Comparison of ENCODE assay signal across 13 cellular contexts in the genomic region with DNA sequence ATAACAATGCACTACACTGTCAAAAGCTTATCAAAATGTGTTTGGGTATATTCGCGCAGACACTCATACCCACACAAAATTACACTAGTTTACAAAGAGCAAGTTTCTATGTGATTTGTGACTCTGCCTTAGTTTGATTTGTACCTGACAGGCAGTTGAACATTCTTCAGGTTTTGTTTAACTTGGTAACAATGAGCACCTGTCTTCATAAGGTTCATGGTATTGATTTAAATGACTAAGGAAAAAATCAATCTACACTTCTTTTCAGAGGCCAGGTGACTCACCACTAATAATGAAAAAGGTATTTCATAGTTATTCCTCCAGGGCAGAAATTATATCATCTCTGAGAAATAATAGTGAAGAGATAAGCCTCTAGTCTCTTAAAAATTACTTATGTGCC.
"Had no signal": no experiment of that assay in that cellular context is flagged by ENCODE, and none has a peak within 500 bp of the region (broad histone marks: within the 10 kb centered on the region; RNA-seq: fewer than 3 reads in every experiment).

No MANE protein-coding gene starts in this region.

- H3K36me3 ChIP-seq: prostate gland, tibial nerve had no signal

- H3K27me3 ChIP-seq: tibial nerve had no signal

- H3K27ac ChIP-seq: prostate gland, tibial nerve had no signal

- FAIRE-seq: urothelium cell line had no signal

- H3K4me3 ChIP-seq: prostate gland, tibial nerve had no signal

- DNase-seq: activated CD4-positive, alpha-beta memory T cell treated with anti-CD3 and anti-CD28 coated beads, Interleukin-2, amount 10 ng/mL, durations not matched to agents 7 days and 5 days; activated CD4-positive, alpha-beta T cell treated with anti-CD3 and anti-CD28 coated beads for 36 hours; activated naive CD4-positive, alpha-beta T cell treated with Interleukin-2 at 50 U/mL for 16 hours; activated naive CD8-positive, alpha-beta T cell treated with anti-CD3 and anti-CD28 coated beads, Interleukin-2, amount 10 ng/mL, durations not matched to agents 7 days and 5 days; activated T-cell treated with anti-CD3 and anti-CD28 coated beads, Interleukin-2, amount 50 U/mL, for 24 hours; amygdala; effector memory CD8-positive, alpha-beta T cell; right cardiac atrium; stimulated activated CD4-positive, alpha-beta T cell treated with anti-CD3 and anti-CD28 coated beads, Interleukin-2, amount 100 ng/mL, for 48 hours had no signal

- H3K4me1 ChIP-seq: prostate gland, tibial nerve had no signal

- ATAC-seq: activated CD4-positive, alpha-beta T cell treated with anti-CD3 and anti-CD28 coated beads for 36 hours; effector memory CD8-positive, alpha-beta T cell; right cardiac atrium; WTC11 had no signal

- H3K9me3 ChIP-seq: prostate gland, tibial nerve had no signal
